Comparison of ENCODE assay signal across 14 cellular contexts in the genomic region with DNA sequence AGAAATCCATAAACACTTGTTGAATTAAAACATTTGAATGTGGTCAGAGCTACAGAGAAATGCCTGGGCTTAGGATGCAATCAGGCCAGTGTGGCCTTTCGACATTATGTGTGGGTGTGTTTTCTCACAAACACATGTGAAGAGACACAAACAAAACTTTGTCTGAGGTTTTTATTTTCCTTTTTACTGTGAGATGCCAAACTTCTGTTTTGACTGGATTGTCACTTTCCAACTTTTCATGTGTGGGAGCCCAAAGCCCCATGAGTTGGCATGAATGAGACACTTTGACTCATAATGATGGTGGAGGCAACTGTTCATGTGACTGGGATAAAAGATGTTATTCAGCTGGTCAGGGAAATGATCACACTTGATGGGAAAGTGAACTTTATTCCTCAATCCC.
"Had no signal": no experiment of that assay in that cellular context is flagged by ENCODE, and none has a peak within 500 bp of the region (broad histone marks: within the 10 kb centered on the region; RNA-seq: fewer than 3 reads in every experiment).

No MANE protein-coding gene starts in this region.

- DNase-seq: activated B cell treated with CpG ODN at 0.5 μM for 24 hours; activated CD4-positive, alpha-beta T cell treated with anti-CD3 and anti-CD28 coated beads, Interleukin-2, amount 10 ng/mL, durations not matched to agents 24 days and 14 days; activated naive CD4-positive, alpha-beta T cell treated with anti-CD3 and anti-CD28 coated beads for 36 hours; caudate nucleus; colonic mucosa; effector CD8-positive, alpha-beta T cell; head of caudate nucleus; islet precursor cell; mesendoderm; stimulated activated CD4-positive, alpha-beta T cell treated with anti-CD3 and anti-CD28 coated beads, Interleukin-1b, Interleukin-23, amount 100 ng/mL, for 48 hours; stimulated activated naive CD4-positive, alpha-beta T cell treated with Interleukin-2 at 50 U/mL for 16 hours had no signal

- H3K4me3 ChIP-seq: colonic mucosa had no signal

- ATAC-seq: left lobe of liver, SK-N-SH treated with all-trans-retinoic acid at 6 μM for 48 hours had no signal

- H3K4me1 ChIP-seq: colonic mucosa had no signal

- H3K27me3 ChIP-seq: colonic mucosa had no signal

- H3K36me3 ChIP-seq: colonic mucosa had no signal

- H3K9me3 ChIP-seq: colonic mucosa had no signal

- H3K27ac ChIP-seq: colonic mucosa, epithelial cell of prostate had no signal
